8 cellular contexts compared by ENCODE assay signal in the genomic region with DNA sequence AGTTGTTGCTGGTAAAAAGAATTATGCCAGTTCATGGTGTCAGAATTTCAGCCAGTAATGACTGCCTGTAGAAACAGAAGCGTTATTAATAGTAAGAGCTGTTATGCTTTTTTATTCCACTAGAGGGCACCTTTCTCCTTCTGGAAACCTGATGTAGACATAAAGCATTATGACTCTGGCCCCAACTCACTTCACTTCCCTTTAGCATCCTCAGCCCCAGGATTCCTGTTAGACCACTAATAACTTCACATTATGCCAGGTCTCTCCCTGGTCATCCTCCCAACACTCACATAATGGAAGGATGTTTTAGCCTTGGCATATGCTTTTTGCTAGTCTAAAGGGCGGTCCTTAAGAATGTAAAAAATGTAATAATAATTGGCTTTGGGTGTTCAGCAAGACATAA.
DNase-seq lines count a peak whose midpoint lies in the region; ATAC-seq and TF ChIP-seq lines count a peak whose summit lies in the region.

No MANE protein-coding gene starts in this region.

- peak; percentile 55 for ATAC-seq in GM21576 (IDR thresholded peaks at IDR 0.05; ENCODE audit: unreplicated experiment)

- H3K9ac ChIP-seq in OCI-LY3 (ENCODE audit: low read length) = peak overlapping the region; percentile 20

- no peaks in the 10 kb centered on the region for H3K79me2 ChIP-seq in OCI-LY3 (ENCODE audit: low read length)

- TF ChIP-seq EP300 in Ishikawa (IDR thresholded peaks at IDR 0.05; ENCODE audit: borderline replicate concordance) = no peak

- no peaks in the 10 kb centered on the region for H3K36me3 ChIP-seq in OCI-LY3 (replicated peaks; ENCODE audit: low read depth, low read length)

- no peak overlapping the region for H3K27ac ChIP-seq in OCI-LY3 (ENCODE audit: low read length)

- peak overlapping the region; percentile 19 for H3K4me3 ChIP-seq in OCI-LY3 (ENCODE audit: low read length)
- no peak overlapping the region for H3K4me3 ChIP-seq in choroid plexus epithelial cell (ENCODE audit: low read depth, low read length)

- H3K4me1 ChIP-seq in OCI-LY3 (ENCODE audit: low read length) = peaks cover 28% of the 10 kb centered on the region

- DNase-seq in NCI-H2081 (lab: John Stamatoyannopoulos, UW) (peak; percentile 55 to 65), NCI-H2081 treated with DMSO at 0.1 percent for 48 hours (lab: John Stamatoyannopoulos, UW) (no peak), choroid plexus epithelial cell (ENCODE audit: low read depth) (peak; percentile 85), medulla oblongata (ENCODE audit: extremely low spot score) (peak; percentile 80)
- DNase-seq in activated effector memory CD4-positive, alpha-beta T cell treated with Interleukin-2 at 50 U/mL for 16 hours = no peak

- TF ChIP-seq RAD21 in Ishikawa (IDR thresholded peaks at IDR 0.05; ENCODE audit: low read depth) = peak; percentile 64

- H3K9me3 ChIP-seq in OCI-LY3 (ENCODE audit: insufficient read depth, low read length) = no peaks in the 10 kb centered on the region

- peak overlapping the region; percentile 24 for H2AFZ ChIP-seq in OCI-LY3 (ENCODE audit: low read depth, low read length)

- H3K4me2 ChIP-seq in OCI-LY3 (ENCODE audit: low read length) = peak overlapping the region; percentile 59

- TF ChIP-seq CTCF in OCI-LY3 (IDR thresholded peaks at IDR 0.05; ENCODE audit: low read depth, low read length) (peak; percentile 97), choroid plexus epithelial cell (conservative IDR thresholded peaks at IDR 0.05; ENCODE audit: low read depth, low read length) (peak; percentile 65)

- H4K20me1 ChIP-seq in OCI-LY3 (ENCODE audit: insufficient read depth, low read length) = no peaks in the 10 kb centered on the region

- H3K27me3 ChIP-seq in OCI-LY3 (ENCODE audit: low read depth, low read length) = no peaks in the 10 kb centered on the region

TF ChIP-seq in Ishikawa, 13 proteins besides CTCF, POLR2A, EP300 and RAD21:
- TF ChIP-seq FOXM1 (IDR thresholded peaks at IDR 0.05; ENCODE audit: borderline replicate concordance, low read depth) = no peak
- no peak for TF ChIP-seq ZBTB7A (IDR thresholded peaks at IDR 0.05; ENCODE audit: low read depth)

Comparison
In these comparisons a context has a peak if more than half of its experiments do, and no peak if none do; other contexts are left out.
1. DNase-seq: peak in NCI-H2081 (2 of 2), choroid plexus epithelial cell (single experiment) and medulla oblongata (single experiment); none in NCI-H2081 treated with DMSO at 0.1 percent for 48 hours (single experiment) and activated effector memory CD4-positive, alpha-beta T cell treated with Interleukin-2 at 50 U/mL for 16 hours (single experiment).